1 cellular context compared by ENCODE assay signal in the genomic region with DNA sequence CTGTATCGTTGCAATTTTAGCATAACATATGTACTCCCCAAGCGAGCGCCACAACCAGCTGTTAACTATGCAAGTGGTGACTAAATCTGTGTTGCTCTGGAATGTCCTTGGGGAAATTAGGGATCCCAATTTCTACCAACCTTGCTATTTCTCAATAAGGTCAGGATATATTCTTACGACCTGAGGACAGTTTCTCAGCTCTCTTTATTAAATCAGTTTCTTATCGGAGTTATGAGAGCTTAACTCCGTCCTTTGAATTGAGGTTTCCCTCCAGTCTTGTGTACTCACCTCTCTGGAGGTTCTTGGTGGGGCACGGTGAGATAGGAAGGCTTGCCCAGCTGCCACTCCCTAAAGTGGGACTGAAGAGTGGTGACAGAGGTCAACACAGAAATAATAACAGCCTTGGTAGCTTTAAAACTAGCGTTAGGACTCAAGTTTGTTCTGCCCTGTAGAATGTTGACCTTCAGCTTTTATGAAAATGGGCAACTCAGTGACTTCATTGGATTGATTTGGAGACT.
TF ChIP-seq lines count a peak whose summit lies in the region.

No MANE protein-coding gene starts in this region.

TF ChIP-seq in HepG2, 621 proteins besides CTCF, POLR2A, EP300 and RAD21 (continued from another document and continues in another):
- TF ChIP-seq ZBTB26 (CRISPR knock-in tag; IDR thresholded peaks at IDR 0.05; ENCODE audit: borderline replicate concordance) (no peak), DNMT3B (CRISPR knock-in tag; conservative IDR thresholded peaks at IDR 0.05) (0 out of 2 replicates have a peak, but pooled peaks have one; percentile 16), TEAD3 (CRISPR knock-in tag; optimal IDR thresholded peaks at IDR 0.05; ENCODE audit: borderline replicate concordance) (no peak), NAIF1 (CRISPR knock-in tag; IDR thresholded peaks at IDR 0.05; ENCODE audit: borderline replicate concordance) (no peak), ZBTB1 (CRISPR knock-in tag; IDR thresholded peaks at IDR 0.05; ENCODE audit: borderline replicate concordance) (no peak), HMGA1 (CRISPR knock-in tag; conservative IDR thresholded peaks at IDR 0.05) (no peak), FOXC1 (CRISPR knock-in tag; IDR thresholded peaks at IDR 0.05; ENCODE audit: borderline replicate concordance) (no peak), GABPB1 (CRISPR knock-in tag; IDR thresholded peaks at IDR 0.05) (no peak), TCF7 (IDR thresholded peaks at IDR 0.05; ENCODE audit: low read depth) (no peak), ZNF569 (CRISPR knock-in tag; IDR thresholded peaks at IDR 0.05; ENCODE audit: borderline replicate concordance) (no peak), RBM39 (IDR thresholded peaks at IDR 0.05; ENCODE audit: low read depth, low read length, poor library complexity, severe bottlenecking) (no peak), PHB2 (IDR thresholded peaks at IDR 0.05; ENCODE audit: partially characterized antibody) (no peak), ZNF513 (CRISPR knock-in tag; conservative IDR thresholded peaks at IDR 0.05) (no peak), LCORL (IDR thresholded peaks at IDR 0.05) (no peak), LCORL (CRISPR knock-in tag; IDR thresholded peaks at IDR 0.05) (no peak), TRAFD1 (CRISPR knock-in tag; IDR thresholded peaks at IDR 0.05; ENCODE audit: borderline replicate concordance) (no peak), POLR2G (IDR thresholded peaks at IDR 0.05; ENCODE audit: low read depth, low read length) (no peak), ATRX (CRISPR knock-in tag; IDR thresholded peaks at IDR 0.05; ENCODE audit: borderline replicate concordance) (no peak), KAT7 (CRISPR knock-in tag; IDR thresholded peaks at IDR 0.05; ENCODE audit: borderline replicate concordance) (no peak; the same call in 1 of the 2 replicates), ATAD3A (CRISPR knock-in tag; IDR thresholded peaks at IDR 0.05) (no peak), ZNF652 (CRISPR knock-in tag; IDR thresholded peaks at IDR 0.05; ENCODE audit: borderline replicate concordance, low read depth) (no peak), MIER2 (CRISPR knock-in tag; IDR thresholded peaks at IDR 0.05) (no peak), ZNF562 (CRISPR knock-in tag; IDR thresholded peaks at IDR 0.05; ENCODE audit: borderline replicate concordance) (no peak), PITX1 (CRISPR knock-in tag; IDR thresholded peaks at IDR 0.05) (no peak), ZNF879 (CRISPR knock-in tag; IDR thresholded peaks at IDR 0.05) (no peak), ZNF205 (CRISPR knock-in tag; IDR thresholded peaks at IDR 0.05) (0 out of 2 replicates have a peak, but pooled peaks have one; percentile 25), MLX (CRISPR knock-in tag; IDR thresholded peaks at IDR 0.05) (no peak), ZNF678 (CRISPR knock-in tag; IDR thresholded peaks at IDR 0.05) (no peak), PRMT3 (CRISPR knock-in tag; IDR thresholded peaks at IDR 0.05; ENCODE audit: borderline replicate concordance, low read depth) (no peak), ZBTB33 (CRISPR knock-in tag; IDR thresholded peaks at IDR 0.05) (no peak), ZSCAN20 (CRISPR knock-in tag; IDR thresholded peaks at IDR 0.05; ENCODE audit: borderline replicate concordance) (0 out of 2 replicates have a peak, but pooled peaks have one; percentile 55), KAT8 (CRISPR knock-in tag; IDR thresholded peaks at IDR 0.05) (no peak), ZNF557 (CRISPR knock-in tag; IDR thresholded peaks at IDR 0.05) (0 out of 2 replicates have a peak, but pooled peaks have one; percentile 13), ZNF30 (CRISPR knock-in tag; IDR thresholded peaks at IDR 0.05) (no peak), SIX4 (CRISPR knock-in tag; IDR thresholded peaks at IDR 0.05) (no peak), ZNF556 (CRISPR knock-in tag; IDR thresholded peaks at IDR 0.05; ENCODE audit: borderline replicate concordance) (no peak), PCBP1 (IDR thresholded peaks at IDR 0.05; ENCODE audit: borderline replicate concordance, low read depth, low read length) (no peak), ZNF546 (CRISPR knock-in tag; conservative IDR thresholded peaks at IDR 0.05) (no peak), SALL2 (CRISPR knock-in tag; IDR thresholded peaks at IDR 0.05) (0 out of 2 replicates have a peak, but pooled peaks have one; percentile 4), NONO (IDR thresholded peaks at IDR 0.05) (no peak), NONO (CRISPR knock-in tag; conservative IDR thresholded peaks at IDR 0.05) (no peak), TAF15 (IDR thresholded peaks at IDR 0.05; ENCODE audit: low read depth, low read length, poor library complexity, severe bottlenecking) (no peak), ZHX1 (CRISPR knock-in tag; IDR thresholded peaks at IDR 0.05; ENCODE audit: low read depth) (no peak), SUZ12 (IDR thresholded peaks at IDR 0.05; ENCODE audit: low read depth, low read length) (no peak)
- TF ChIP-seq, protein P1, sequence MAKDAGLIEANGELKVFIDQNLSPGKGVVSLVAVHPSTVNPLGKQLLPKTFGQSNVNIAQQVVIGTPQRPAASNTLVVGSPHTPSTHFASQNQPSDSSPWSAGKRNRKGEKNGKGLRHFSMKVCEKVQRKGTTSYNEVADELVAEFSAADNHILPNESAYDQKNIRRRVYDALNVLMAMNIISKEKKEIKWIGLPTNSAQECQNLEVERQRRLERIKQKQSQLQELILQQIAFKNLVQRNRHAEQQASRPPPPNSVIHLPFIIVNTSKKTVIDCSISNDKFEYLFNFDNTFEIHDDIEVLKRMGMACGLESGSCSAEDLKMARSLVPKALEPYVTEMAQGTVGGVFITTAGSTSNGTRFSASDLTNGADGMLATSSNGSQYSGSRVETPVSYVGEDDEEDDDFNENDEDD (CRISPR knock-in tag; IDR thresholded peaks at IDR 0.05; ENCODE audit: borderline replicate concordance) = no peak
- TF ChIP-seq, protein P2, sequence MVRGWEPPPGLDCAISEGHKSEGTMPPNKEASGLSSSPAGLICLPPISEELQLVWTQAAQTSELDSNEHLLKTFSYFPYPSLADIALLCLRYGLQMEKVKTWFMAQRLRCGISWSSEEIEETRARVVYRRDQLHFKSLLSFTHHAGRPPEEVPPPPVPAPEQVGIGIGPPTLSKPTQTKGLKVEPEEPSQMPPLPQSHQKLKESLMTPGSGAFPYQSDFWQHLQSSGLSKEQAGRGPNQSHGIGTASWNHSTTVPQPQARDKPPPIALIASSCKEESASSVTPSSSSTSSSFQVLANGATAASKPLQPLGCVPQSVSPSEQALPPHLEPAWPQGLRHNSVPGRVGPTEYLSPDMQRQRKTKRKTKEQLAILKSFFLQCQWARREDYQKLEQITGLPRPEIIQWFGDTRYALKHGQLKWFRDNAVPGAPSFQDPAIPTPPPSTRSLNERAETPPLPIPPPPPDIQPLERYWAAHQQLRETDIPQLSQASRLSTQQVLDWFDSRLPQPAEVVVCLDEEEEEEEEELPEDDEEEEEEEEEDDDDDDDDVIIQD (CRISPR knock-in tag; IDR thresholded peaks at IDR 0.05; ENCODE audit: low read depth) = 0 out of 2 replicates have a peak, but pooled peaks have one; percentile 33
- TF ChIP-seq, protein P3, sequence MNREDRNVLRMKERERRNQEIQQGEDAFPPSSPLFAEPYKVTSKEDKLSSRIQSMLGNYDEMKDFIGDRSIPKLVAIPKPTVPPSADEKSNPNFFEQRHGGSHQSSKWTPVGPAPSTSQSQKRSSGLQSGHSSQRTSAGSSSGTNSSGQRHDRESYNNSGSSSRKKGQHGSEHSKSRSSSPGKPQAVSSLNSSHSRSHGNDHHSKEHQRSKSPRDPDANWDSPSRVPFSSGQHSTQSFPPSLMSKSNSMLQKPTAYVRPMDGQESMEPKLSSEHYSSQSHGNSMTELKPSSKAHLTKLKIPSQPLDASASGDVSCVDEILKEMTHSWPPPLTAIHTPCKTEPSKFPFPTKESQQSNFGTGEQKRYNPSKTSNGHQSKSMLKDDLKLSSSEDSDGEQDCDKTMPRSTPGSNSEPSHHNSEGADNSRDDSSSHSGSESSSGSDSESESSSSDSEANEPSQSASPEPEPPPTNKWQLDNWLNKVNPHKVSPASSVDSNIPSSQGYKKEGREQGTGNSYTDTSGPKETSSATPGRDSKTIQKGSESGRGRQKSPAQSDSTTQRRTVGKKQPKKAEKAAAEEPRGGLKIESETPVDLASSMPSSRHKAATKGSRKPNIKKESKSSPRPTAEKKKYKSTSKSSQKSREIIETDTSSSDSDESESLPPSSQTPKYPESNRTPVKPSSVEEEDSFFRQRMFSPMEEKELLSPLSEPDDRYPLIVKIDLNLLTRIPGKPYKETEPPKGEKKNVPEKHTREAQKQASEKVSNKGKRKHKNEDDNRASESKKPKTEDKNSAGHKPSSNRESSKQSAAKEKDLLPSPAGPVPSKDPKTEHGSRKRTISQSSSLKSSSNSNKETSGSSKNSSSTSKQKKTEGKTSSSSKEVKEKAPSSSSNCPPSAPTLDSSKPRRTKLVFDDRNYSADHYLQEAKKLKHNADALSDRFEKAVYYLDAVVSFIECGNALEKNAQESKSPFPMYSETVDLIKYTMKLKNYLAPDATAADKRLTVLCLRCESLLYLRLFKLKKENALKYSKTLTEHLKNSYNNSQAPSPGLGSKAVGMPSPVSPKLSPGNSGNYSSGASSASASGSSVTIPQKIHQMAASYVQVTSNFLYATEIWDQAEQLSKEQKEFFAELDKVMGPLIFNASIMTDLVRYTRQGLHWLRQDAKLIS (CRISPR knock-in tag; IDR thresholded peaks at IDR 0.05) = no peak
- TF ChIP-seq, protein P4, sequence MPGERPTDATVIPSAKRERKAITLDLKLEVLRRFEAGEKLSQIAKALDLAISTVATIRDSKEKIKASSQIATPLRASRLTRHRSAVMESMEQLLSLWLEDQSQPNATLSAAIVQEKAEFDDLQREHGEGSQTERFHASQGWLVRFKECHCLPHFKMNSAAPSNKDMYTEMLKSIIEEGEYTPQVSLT (CRISPR knock-in tag; IDR thresholded peaks at IDR 0.05; ENCODE audit: borderline replicate concordance, low read depth) = no peak
